Comparison of ENCODE assay signal across 9 cellular contexts in the genomic region with DNA sequence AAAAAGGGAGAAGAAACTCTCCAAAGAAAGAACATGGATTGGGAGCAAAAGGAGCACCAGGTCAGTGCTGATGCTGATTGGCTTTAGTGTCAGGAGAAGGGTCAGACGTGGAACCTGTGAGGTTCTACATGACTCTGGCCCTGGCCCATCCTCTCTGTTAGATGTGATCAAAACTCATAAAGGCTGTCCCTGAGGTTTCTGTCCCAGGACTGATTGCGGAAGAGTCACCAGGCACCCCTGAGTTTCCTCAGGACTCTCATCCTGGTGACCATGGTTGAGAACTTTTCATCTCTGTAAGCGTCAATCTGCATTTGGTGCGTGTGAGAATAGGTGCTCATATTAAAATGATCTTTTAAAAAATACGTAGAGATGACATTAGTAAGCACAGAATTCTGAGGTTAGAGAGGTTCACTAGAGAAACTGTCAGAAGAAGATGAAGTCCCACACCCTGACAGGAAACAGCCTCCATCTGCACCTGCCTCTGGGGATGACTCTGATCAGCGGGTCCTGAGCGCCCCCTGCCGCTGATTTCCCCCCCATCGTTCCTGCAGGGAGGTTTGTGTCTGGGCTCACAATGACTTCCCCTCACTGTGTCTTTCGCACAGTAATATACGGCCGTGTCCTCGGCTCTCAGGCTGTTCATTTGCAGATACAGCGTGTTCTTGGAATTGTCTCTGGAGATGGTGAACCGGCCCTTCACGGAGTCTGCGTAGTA.
DNase-seq lines count a peak whose midpoint lies in the region; ATAC-seq and TF ChIP-seq lines count a peak whose summit lies in the region.
"Had no signal": no experiment of that assay in that cellular context is flagged by ENCODE, and none has a peak within 500 bp of the region (broad histone marks: within the 10 kb centered on the region; RNA-seq: fewer than 3 reads in every experiment).

No MANE protein-coding gene starts in this region.

- no peak overlapping the region for H3K4ac ChIP-seq in trophoblast cell (ENCODE audit: low read depth, low read length)

- no peaks in the 10 kb centered on the region; the same call in 1 of the 2 replicates for H3K27me3 ChIP-seq in GM06990 (replicated peaks; ENCODE audit: control insufficient read depth, insufficient read depth, low read length)
- no peaks in the 10 kb centered on the region for H3K27me3 ChIP-seq in trophoblast cell (ENCODE audit: insufficient read depth, low read length)

- no peaks in the 10 kb centered on the region for H3K4me1 Mint-ChIP-seq in HFFc6 (ENCODE audit: low read depth)

- no peak overlapping the region for H2BK12ac ChIP-seq in trophoblast cell (ENCODE audit: low read length)

- no peak overlapping the region for H3K9ac ChIP-seq in trophoblast cell (ENCODE audit: low read length)

- no peak overlapping the region for H3K27ac ChIP-seq in trophoblast cell (ENCODE audit: low read depth, low read length)

- H3K4me2 ChIP-seq in trophoblast cell (ENCODE audit: low read length) = no peak overlapping the region

- H3K36me3 Mint-ChIP-seq in HFFc6 (ENCODE audit: low read depth) = no peaks in the 10 kb centered on the region

- WGBS in trophoblast cell (ENCODE audit: extremely low coverage, insufficient coverage, insufficient read length) = no CpG with 5 or more reads among the region's 17 CpGs

- peaks cover 52% of the 10 kb centered on the region for H3K9me3 Mint-ChIP-seq in HFFc6

- H2AK5ac ChIP-seq in trophoblast cell (ENCODE audit: low read length) = no peak overlapping the region

- H4K12ac ChIP-seq in trophoblast cell (ENCODE audit: low read depth, low read length) = no peak overlapping the region

- H4K91ac ChIP-seq in trophoblast cell (ENCODE audit: low read depth, low read length) = no peak overlapping the region

- no peaks in the 10 kb centered on the region for H3K79me1 ChIP-seq in trophoblast cell (ENCODE audit: low read length)

- no peak overlapping the region for H3K18ac ChIP-seq in trophoblast cell (ENCODE audit: low read length)

- H3K14ac ChIP-seq in trophoblast cell (ENCODE audit: low read length) = no peak overlapping the region

- H4K8ac ChIP-seq in trophoblast cell (ENCODE audit: low read depth, low read length) = no peak overlapping the region

- TF ChIP-seq CTCF in GM06990 (IDR thresholded peaks at IDR 0.05; ENCODE audit: insufficient read depth, low read length, poor library complexity, severe bottlenecking) (peak; percentile 82), HFFc6 (IDR thresholded peaks at IDR 0.05) (no peak)

- no peak overlapping the region for H3K27ac Mint-ChIP-seq in HFFc6

- H3K23ac ChIP-seq in trophoblast cell (ENCODE audit: low read length) = no peak overlapping the region

- no peaks in the 10 kb centered on the region for H3K27me3 Mint-ChIP-seq in HFFc6 (ENCODE audit: insufficient read depth)

- no peaks in the 10 kb centered on the region for H3K79me2 ChIP-seq in trophoblast cell (ENCODE audit: control insufficient read depth, insufficient read depth, low read length, poor library complexity)

- ATAC-seq in HG02588 (IDR thresholded peaks at IDR 0.05; ENCODE audit: unreplicated experiment) (no peak), GM21390 (IDR thresholded peaks at IDR 0.05; ENCODE audit: unreplicated experiment) (no peak)

- no peak overlapping the region for H3K4me3 ChIP-seq in GM06990 (replicated peaks; ENCODE audit: low read depth, low read length)
- H3K4me3 ChIP-seq in trophoblast cell (ENCODE audit: low read depth, low read length) = no peak overlapping the region
- H3K4me3 ChIP-seq: HAP-1 had no signal

- peak; percentile 35 for DNase-seq in GM06990 (ENCODE audit: extremely low read depth, insufficient read length)
- peak; percentile 19 for DNase-seq in NOMO-1 treated with dmso at 0.1 percent for 144 hours (lab: John Stamatoyannopoulos, UW; ENCODE audit: unreplicated experiment)
- peak; percentile 87 to 88 for DNase-seq in activated T-cell treated with anti-CD3 and anti-CD28 coated beads, Interleukin-2, amount 50 U/mL, for 48 hours
- peak; percentile 91 for DNase-seq in stimulated activated CD4-positive, alpha-beta T cell treated with anti-CD3 and anti-CD28 coated beads, Interleukin-4, amount 100 ng/mL, for 1 hour
- DNase-seq in trophoblast cell = no peak
- DNase-seq in HFFc6 = no peak

- no peaks in the 10 kb centered on the region for H3K4me1 ChIP-seq in trophoblast cell (ENCODE audit: control insufficient read depth in 1 of 2, insufficient read depth in 2 of 2, low read length in 2 of 2)
- H3K4me1 ChIP-seq: HAP-1 had no signal

- peaks cover 25% of the 10 kb centered on the region for H3K9me3 ChIP-seq in trophoblast cell (ENCODE audit: insufficient read depth, low read depth, low read length)
- H3K9me3 ChIP-seq: HAP-1 had no signal

- no peak overlapping the region for H3K4me3 Mint-ChIP-seq in HFFc6

- H2BK5ac ChIP-seq in trophoblast cell (ENCODE audit: low read depth, low read length, poor library complexity) = no peak overlapping the region

- no peak overlapping the region for H2AFZ ChIP-seq in trophoblast cell (ENCODE audit: insufficient read depth, low read length, poor library complexity)

- no peaks in the 10 kb centered on the region for H3K36me3 ChIP-seq in GM06990 (ENCODE audit: control insufficient read depth, insufficient read depth, low read length)
- H3K36me3 ChIP-seq in trophoblast cell (ENCODE audit: control insufficient read depth in 1 of 2, insufficient read depth in 2 of 2, low read length in 2 of 2) = no peaks in the 10 kb centered on the region
- H3K36me3 ChIP-seq: HAP-1 had no signal

- H2BK120ac ChIP-seq in trophoblast cell (ENCODE audit: insufficient read depth, low read length, poor library complexity) = no peak overlapping the region

Comparison
In these comparisons a context has a peak if more than half of its experiments do, and no peak if none do; other contexts are left out.
1. DNase-seq: peak in GM06990 (single experiment), NOMO-1 treated with dmso at 0.1 percent for 144 hours (single experiment), activated T-cell treated with anti-CD3 and anti-CD28 coated beads, Interleukin-2, amount 50 U/mL, for 48 hours (2 of 2) and stimulated activated CD4-positive, alpha-beta T cell treated with anti-CD3 and anti-CD28 coated beads, Interleukin-4, amount 100 ng/mL, for 1 hour (single experiment); none in trophoblast cell (0 of 2) and HFFc6 (single experiment).